ENCODE assay signal across 11 cellular contexts in genomic region chr17:6071528-6072065, GRCh38.
DNase-seq lines count a peak whose midpoint lies in the region; ATAC-seq lines count a peak whose summit lies in the region.
"Had no signal": no experiment of that assay in that cellular context is flagged by ENCODE, and none has a peak within 500 bp of the region (broad histone marks: within the 10 kb centered on the region; RNA-seq: fewer than 3 reads in every experiment).

No MANE protein-coding gene starts in this region.

- ATAC-seq in GM21526 (IDR thresholded peaks at IDR 0.05; ENCODE audit: low FRiP score, unreplicated experiment): no peak
- ATAC-seq: esophagus mucosa, sciatic nerve had no signal

- no peaks in the 10 kb centered on the region for H3K36me3 Mint-ChIP-seq in activated naive CD4-positive, alpha-beta T cell treated with anti-CD3 and anti-CD28 coated beads, Interleukin-2, amount 50 U/mL, for 24 hours

- DNase-seq in activated naive CD4-positive, alpha-beta T cell treated with Interleukin-2 at 50 U/mL for 16 hours: no peak
- DNase-seq in substantia nigra (lab: John Stamatoyannopoulos, UW) (no peak), NCI-H446 (lab: John Stamatoyannopoulos, UW) (no peak), NOMO-1 treated with DMSO at 0.1 percent for 48 hours (lab: John Stamatoyannopoulos, UW; ENCODE audit: unreplicated experiment) (no peak)
- DNase-seq: NCI-H187 treated with DMSO at 0.1 percent for 48 hours had no signal

- H3K27me3 Mint-ChIP-seq in activated naive CD4-positive, alpha-beta T cell treated with anti-CD3 and anti-CD28 coated beads, Interleukin-2, amount 50 U/mL, for 24 hours: peaks cover 36% of the 10 kb centered on the region

- peaks cover 30 to 32% of the 10 kb centered on the region in 2 donors for H3K27me3 ChIP-seq in duodenal mucosa (ENCODE audit: control insufficient read depth in 1 of 2, insufficient read depth in 2 of 2, low read length in 2 of 2)
- peaks cover 14% of the 10 kb centered on the region in 2 donors for H3K27me3 ChIP-seq in mucosa of rectum (ENCODE audit: control insufficient read depth in 2 of 2, insufficient read depth in 2 of 2, low read length in 2 of 2)

- H3K4me1 ChIP-seq in duodenal mucosa (ENCODE audit: control insufficient read depth in 1 of 2, insufficient read depth in 2 of 2, low read length in 2 of 2): peaks cover 5 to 14% of the 10 kb centered on the region in 2 donors
- peaks cover 3 to 9% of the 10 kb centered on the region in 2 donors for H3K4me1 ChIP-seq in mucosa of rectum (ENCODE audit: control insufficient read depth in 2 of 2, insufficient read depth in 2 of 2, low read length in 2 of 2)

- no peak overlapping the region for H3K27ac ChIP-seq in duodenal mucosa (ENCODE audit: low read depth, low read length)
- H3K27ac ChIP-seq in mucosa of rectum (ENCODE audit: low read depth in 2 of 2, low read length in 2 of 2): no peak overlapping the region
- H3K27ac ChIP-seq in substantia nigra (ENCODE audit: low read depth, low read length, poor library complexity, severe bottlenecking): peak overlapping the region; percentile 58

- H3K27ac Mint-ChIP-seq in activated naive CD4-positive, alpha-beta T cell treated with anti-CD3 and anti-CD28 coated beads, Interleukin-2, amount 50 U/mL, for 24 hours: no peak overlapping the region

- H3K4me3 Mint-ChIP-seq in activated naive CD4-positive, alpha-beta T cell treated with anti-CD3 and anti-CD28 coated beads, Interleukin-2, amount 50 U/mL, for 24 hours: peak overlapping the region; percentile 64

- H3K9me3 ChIP-seq in duodenal mucosa (ENCODE audit: control insufficient read depth in 1 of 2, low read length in 2 of 2): no peaks in the 10 kb centered on the region
- no peaks in the 10 kb centered on the region for H3K9me3 ChIP-seq in mucosa of rectum (ENCODE audit: control insufficient read depth in 2 of 2, low read length in 2 of 2)

- peak overlapping the region; percentile 60 to 70 for H3K4me3 ChIP-seq in duodenal mucosa (ENCODE audit: low read depth in 1 of 2, low read length in 2 of 2)
- peak overlapping the region; percentile 66 to 81 for H3K4me3 ChIP-seq in mucosa of rectum (ENCODE audit: low read length in 2 of 2)

- peaks cover 13% of the 10 kb centered on the region for H3K4me1 Mint-ChIP-seq in activated naive CD4-positive, alpha-beta T cell treated with anti-CD3 and anti-CD28 coated beads, Interleukin-2, amount 50 U/mL, for 24 hours

- no peaks in the 10 kb centered on the region for H3K9me3 Mint-ChIP-seq in activated naive CD4-positive, alpha-beta T cell treated with anti-CD3 and anti-CD28 coated beads, Interleukin-2, amount 50 U/mL, for 24 hours

- H3K9ac ChIP-seq in duodenal mucosa (ENCODE audit: low read depth in 1 of 2, low read length in 2 of 2): peak overlapping the region in 1 of 2 donors; percentile 43
- H3K9ac ChIP-seq in mucosa of rectum (ENCODE audit: low read depth in 1 of 2, low read length in 2 of 2): peak overlapping the region in 1 of 2 donors; percentile 4

- H3K36me3 ChIP-seq in duodenal mucosa (ENCODE audit: control insufficient read depth in 1 of 2, insufficient read depth in 2 of 2, low read length in 2 of 2) (no peaks in the 10 kb centered on the region), mucosa of rectum (ENCODE audit: control insufficient read depth in 2 of 2, insufficient read depth in 2 of 2, low read length in 2 of 2) (no peaks in the 10 kb centered on the region)
